18 cellular contexts compared by ENCODE assay signal in genomic region chr1:104467590-104467989, GRCh38.
A peak's percentile ranks its signal among the peaks of the same experiment; 100 is the strongest.
DNase-seq lines count a peak whose midpoint lies in the region; ATAC-seq and TF ChIP-seq lines count a peak whose summit lies in the region.
"Had no signal": no experiment of that assay in that cellular context is flagged by ENCODE, and none has a peak within 500 bp of the region (broad histone marks: within the 10 kb centered on the region; RNA-seq: fewer than 3 reads in every experiment).

No MANE protein-coding gene starts in this region.

- H3K27me3 Mint-ChIP-seq in activated CD4-positive, alpha-beta T cell treated with anti-CD3 and anti-CD28 coated beads for 36 hours, result no peaks in the 10 kb centered on the region
- no peaks in the 10 kb centered on the region for H3K27me3 Mint-ChIP-seq in stimulated activated memory B cell treated with anti-CD40 and anti-IgM and Interleukin-4, amounts not matched to agents 10 μg/mL and 1 μg/mL and 100 μg/mL, for 72 hours
- H3K27me3 Mint-ChIP-seq in type B pancreatic cell, result no peaks in the 10 kb centered on the region

- H3K27me3 ChIP-seq in gastroesophageal sphincter, result no peaks in the 10 kb centered on the region
- H3K27me3 ChIP-seq: stomach had no signal

- no peak for TF ChIP-seq CTCF in type B pancreatic cell (conservative IDR thresholded peaks at IDR 0.05)
- no peak for TF ChIP-seq CTCF in gastroesophageal sphincter (IDR thresholded peaks at IDR 0.05)

- peak; percentile 26 for ATAC-seq in activated CD4-positive, alpha-beta T cell treated with anti-CD3 and anti-CD28 coated beads for 36 hours
- ATAC-seq in HG02678 (IDR thresholded peaks at IDR 0.05; ENCODE audit: unreplicated experiment) (peak; percentile 45), HG03565 (IDR thresholded peaks at IDR 0.05; ENCODE audit: unreplicated experiment) (peak; percentile 84), gastroesophageal sphincter (no peak)
- ATAC-seq in stimulated activated memory B cell treated with anti-CD40 and anti-IgM and Interleukin-4, amounts not matched to agents 10 μg/mL and 1 μg/mL and 100 μg/mL, for 72 hours, result peak; percentile 59
- ATAC-seq: activated naive CD4-positive, alpha-beta T cell treated with anti-CD3 and anti-CD28 coated beads, Interleukin-2, amount 50 U/mL, for 72 hours had no signal

- H3K36me3 Mint-ChIP-seq in activated CD4-positive, alpha-beta T cell treated with anti-CD3 and anti-CD28 coated beads for 36 hours (ENCODE audit: low read depth), result no peaks in the 10 kb centered on the region
- H3K36me3 Mint-ChIP-seq in stimulated activated memory B cell treated with anti-CD40 and anti-IgM and Interleukin-4, amounts not matched to agents 10 μg/mL and 1 μg/mL and 100 μg/mL, for 72 hours, result no peaks in the 10 kb centered on the region
- H3K36me3 Mint-ChIP-seq in type B pancreatic cell, result no peaks in the 10 kb centered on the region

- H3K4me3 ChIP-seq in gastroesophageal sphincter, result no peak overlapping the region
- H3K4me3 ChIP-seq: prostate gland, stomach had no signal

- H3K27ac Mint-ChIP-seq in activated CD4-positive, alpha-beta T cell treated with anti-CD3 and anti-CD28 coated beads for 36 hours, result no peak overlapping the region
- H3K27ac Mint-ChIP-seq in stimulated activated memory B cell treated with anti-CD40 and anti-IgM and Interleukin-4, amounts not matched to agents 10 μg/mL and 1 μg/mL and 100 μg/mL, for 72 hours, result peak overlapping the region; percentile 75
- H3K27ac Mint-ChIP-seq in type B pancreatic cell, result no peak overlapping the region
- H3K27ac Mint-ChIP-seq: activated naive CD4-positive, alpha-beta T cell treated with anti-CD3 and anti-CD28 coated beads, Interleukin-2, amount 50 U/mL, for 72 hours; H9 had no signal

- no peaks in the 10 kb centered on the region for H3K4me1 ChIP-seq in gastroesophageal sphincter
- H3K4me1 ChIP-seq: prostate gland, stomach had no signal

- intact Hi-C loops in activated CD4-positive, alpha-beta T cell treated with anti-CD3 and anti-CD28 coated beads for 36 hours (cut with DNase I, micrococcal nuclease), result no loop called here

- no peak overlapping the region for H3K27ac ChIP-seq in gastroesophageal sphincter
- H3K27ac ChIP-seq: 22Rv1, prostate gland, stomach had no signal

- H3K4me3 Mint-ChIP-seq in activated CD4-positive, alpha-beta T cell treated with anti-CD3 and anti-CD28 coated beads for 36 hours, result no peak overlapping the region
- peak overlapping the region; percentile 54 for H3K4me3 Mint-ChIP-seq in stimulated activated memory B cell treated with anti-CD40 and anti-IgM and Interleukin-4, amounts not matched to agents 10 μg/mL and 1 μg/mL and 100 μg/mL, for 72 hours
- H3K4me3 Mint-ChIP-seq in type B pancreatic cell, result no peak overlapping the region
- H3K4me3 Mint-ChIP-seq: H9 had no signal

- no peak for TF ChIP-seq POLR2A in gastroesophageal sphincter (IDR thresholded peaks at IDR 0.05)

- CTCF ChIA-PET in activated CD4-positive, alpha-beta T cell treated with anti-CD3 and anti-CD28 coated beads for 36 hours (lab: Charles Lee), result no interaction called here

- no peaks in the 10 kb centered on the region for H3K36me3 ChIP-seq in gastroesophageal sphincter
- H3K36me3 ChIP-seq: prostate gland, stomach had no signal

- POLR2A ChIA-PET in activated CD4-positive, alpha-beta T cell treated with anti-CD3 and anti-CD28 coated beads for 36 hours (lab: Charles Lee), result no interaction called here

- TF ChIP-seq EP300 in gastroesophageal sphincter (IDR thresholded peaks at IDR 0.05), result no peak

- peaks cover 0 to 4% (median 0%) of the 10 kb centered on the region in 3 donors for H3K9me3 ChIP-seq in gastroesophageal sphincter
- H3K9me3 ChIP-seq: prostate gland had no signal

- peaks cover 15% of the 10 kb centered on the region for H3K9me3 Mint-ChIP-seq in activated CD4-positive, alpha-beta T cell treated with anti-CD3 and anti-CD28 coated beads for 36 hours (ENCODE audit: low read depth)
- H3K9me3 Mint-ChIP-seq in stimulated activated memory B cell treated with anti-CD40 and anti-IgM and Interleukin-4, amounts not matched to agents 10 μg/mL and 1 μg/mL and 100 μg/mL, for 72 hours, result peaks cover 6% of the 10 kb centered on the region
- H3K9me3 Mint-ChIP-seq in type B pancreatic cell, result peaks cover 4% of the 10 kb centered on the region

- H3K4me1 Mint-ChIP-seq in activated CD4-positive, alpha-beta T cell treated with anti-CD3 and anti-CD28 coated beads for 36 hours, result no peaks in the 10 kb centered on the region
- H3K4me1 Mint-ChIP-seq in stimulated activated memory B cell treated with anti-CD40 and anti-IgM and Interleukin-4, amounts not matched to agents 10 μg/mL and 1 μg/mL and 100 μg/mL, for 72 hours, result peaks cover 15% of the 10 kb centered on the region
- H3K4me1 Mint-ChIP-seq in type B pancreatic cell (ENCODE audit: unreplicated experiment), result no peaks in the 10 kb centered on the region
- H3K4me1 Mint-ChIP-seq: H9 had no signal

- 47 to 98% methylated on average over 3 to 4 of the region's 5 CpGs for WGBS in gastroesophageal sphincter (ENCODE audit: low coverage in 1 of 2), 2 donors

- DNase-seq in activated CD4-positive, alpha-beta T cell treated with anti-CD3 and anti-CD28 coated beads for 36 hours, result no peak
- DNase-seq in activated CD4-positive, alpha-beta T cell treated with anti-CD3 and anti-CD28 coated beads, Interleukin-2, amount 50 U/mL, for 1 hour, result no peak
- DNase-seq in type B pancreatic cell (ENCODE audit: extremely low spot score, unreplicated experiment) (no peak), NCI-H128 (lab: John Stamatoyannopoulos, UW; ENCODE audit: unreplicated experiment) (no peak)
- DNase-seq: activated CD8-positive, alpha-beta memory T cell treated with anti-CD3 and anti-CD28 coated beads for 24 hours; COR-L47; H9; midbrain; NCI-H2081; stimulated activated CD4-positive, alpha-beta T cell treated with anti-CD3 and anti-CD28 coated beads, Interleukin-4, amount 100 ng/mL, for 24 hours; stomach had no signal
